ENCODE assay signal across 17 cellular contexts in genomic region chr11:1639666-1640065, GRCh38. TPM values are rescaled to one million over a fixed set of nuclear protein-coding genes. Genes with fewer than 3 reads are reported as not detected.
DNase-seq lines count a peak whose midpoint lies in the region; ATAC-seq, FAIRE-seq and TF ChIP-seq lines count a peak whose summit lies in the region.
"Had no signal": no experiment of that assay in that cellular context is flagged by ENCODE, and none has a peak within 500 bp of the region (broad histone marks: within the 10 kb centered on the region; RNA-seq: fewer than 3 reads in every experiment).

No MANE protein-coding gene starts in this region.

- H3K4me2 ChIP-seq in A549 (no peak overlapping the region), osteoblast (ENCODE audit: insufficient read depth, low read length) (no peak overlapping the region)

- no peaks in the 10 kb centered on the region for H3K4me1 ChIP-seq in A549
- no peaks in the 10 kb centered on the region for H3K4me1 ChIP-seq in osteoblast (ENCODE audit: insufficient read depth, low read length)

- CTCF ChIA-PET in A549 (lab: Yijun Ruan, JAX), result interaction anchor here (0.6 to 6.3 kb wide), 29 partner anchors 9 to 908 kb away, joined by 3 to 57 read pairs (median 4); partner anchors contain the start of genes KRTAP5-5, SYT8 and TNNI2

- peaks cover 22% of the 10 kb centered on the region for H3K27me3 Mint-ChIP-seq in activated T-helper 17 cell treated with anti-CD3 and anti-CD28 coated beads, Interleukin-2, amount 50 U/mL, for 72 hours

- H3K79me2 ChIP-seq in osteoblast (ENCODE audit: insufficient read depth, low read length), result no peaks in the 10 kb centered on the region

- H3K27ac ChIP-seq in A549 (no peak overlapping the region), VCaP (peak overlapping the region; percentile 37; the same call in 1 of the 2 replicates), osteoblast (ENCODE audit: low read depth, low read length) (no peak overlapping the region)
- H3K27ac ChIP-seq: C4-2B had no signal

- no peaks in the 10 kb centered on the region for H3K9me3 Mint-ChIP-seq in activated T-helper 17 cell treated with anti-CD3 and anti-CD28 coated beads, Interleukin-2, amount 50 U/mL, for 72 hours
- H3K9me3 Mint-ChIP-seq: CD8-positive, alpha-beta memory T cell; T-cell had no signal

- FAIRE-seq in A549 (lab: Jason Lieb, UNC), result no peak
- FAIRE-seq: H54 had no signal

- TF ChIP-seq CTCF in A549 (IDR thresholded peaks at IDR 0.05), result no peak
- TF ChIP-seq CTCF in VCaP (conservative IDR thresholded peaks at IDR 0.05), result no peak
- no peak for TF ChIP-seq CTCF in osteoblast (IDR thresholded peaks at IDR 0.05; ENCODE audit: extremely low read depth, low read depth, low read length)

- no peaks in the 10 kb centered on the region for H3K36me3 Mint-ChIP-seq in activated T-helper 17 cell treated with anti-CD3 and anti-CD28 coated beads, Interleukin-2, amount 50 U/mL, for 72 hours (ENCODE audit: low read depth)
- H3K36me3 Mint-ChIP-seq: CD8-positive, alpha-beta memory T cell; T-cell had no signal

- H3K27me3 ChIP-seq in osteoblast (ENCODE audit: insufficient read depth, low read length), result peaks cover 10% of the 10 kb centered on the region

- no peaks in the 10 kb centered on the region for H3K36me3 ChIP-seq in osteoblast (ENCODE audit: insufficient read depth, low read length)

- no peak overlapping the region for H3K27ac Mint-ChIP-seq in activated T-helper 17 cell treated with anti-CD3 and anti-CD28 coated beads, Interleukin-2, amount 50 U/mL, for 72 hours

- no peak for TF ChIP-seq POLR2A in A549 (IDR thresholded peaks at IDR 0.05; ENCODE audit: low read length)

- DNase-seq in NCI-H146 (lab: John Stamatoyannopoulos, UW) (peak; percentile 50), NCI-H146 treated with DMSO at 0.1 percent for 48 hours (lab: John Stamatoyannopoulos, UW; ENCODE audit: unreplicated experiment) (no peak), A549 (ENCODE audit: low read depth in 1 of 2, low spot score in 1 of 2) (no peak), osteoblast (ENCODE audit: insufficient read length, low spot score, missing footprints) (peak; percentile 27), NCI-H510A treated with DMSO at 0.1 percent for 48 hours (lab: John Stamatoyannopoulos, UW) (no peak)
- DNase-seq: NCI-H446 treated with DMSO at 0.1 percent for 48 hours, SIG-M5 had no signal

- H4K20me1 ChIP-seq in osteoblast (ENCODE audit: insufficient read depth, low read length), result no peaks in the 10 kb centered on the region

- H2AFZ ChIP-seq in osteoblast (ENCODE audit: low read length), result no peak overlapping the region

- H3K9me3 ChIP-seq in A549 (no peaks in the 10 kb centered on the region), osteoblast (ENCODE audit: low read depth, low read length) (no peaks in the 10 kb centered on the region)

- H3K4me3 ChIP-seq in A549 (no peak overlapping the region), osteoblast (ENCODE audit: insufficient read depth, low read length) (no peak overlapping the region)

- POLR2A ChIA-PET in A549 (lab: Yijun Ruan, JAX), result no interaction called here

- H3K4me3 Mint-ChIP-seq in activated T-helper 17 cell treated with anti-CD3 and anti-CD28 coated beads, Interleukin-2, amount 50 U/mL, for 72 hours, result no peak overlapping the region
- H3K4me3 Mint-ChIP-seq: T-cell had no signal

- 45% methylated on average over 15 of the region's 15 CpGs for WGBS in A549 (ENCODE audit: missing lambda C conversion rate)

- no peak for TF ChIP-seq EP300 in A549 (IDR thresholded peaks at IDR 0.05)

- no peak for TF ChIP-seq RAD21 in A549 (conservative IDR thresholded peaks at IDR 0.05 in 1 of 2, IDR thresholded peaks at IDR 0.05 in 1 of 2)

- ATAC-seq in A549, result peak; percentile 4 to 26; a peak in 3 of 6 replicates
- ATAC-seq in activated T-helper 17 cell treated with anti-CD3 and anti-CD28 coated beads, Interleukin-2, amount 50 U/mL, for 72 hours (replicated peaks), result no peak

- H3K4me1 Mint-ChIP-seq in activated T-helper 17 cell treated with anti-CD3 and anti-CD28 coated beads, Interleukin-2, amount 50 U/mL, for 72 hours, result no peaks in the 10 kb centered on the region

TF ChIP-seq in A549, 52 proteins besides CTCF, POLR2A, EP300 and RAD21:
- TF ChIP-seq RARB (CRISPR knock-in tag; IDR thresholded peaks at IDR 0.05), result no peak
- no peak for TF ChIP-seq CBX8 (IDR thresholded peaks at IDR 0.05)
- TF ChIP-seq TFCP2L1 (CRISPR knock-in tag; IDR thresholded peaks at IDR 0.05), result no peak
- TF ChIP-seq EHF (CRISPR knock-in tag; IDR thresholded peaks at IDR 0.05), result no peak
- no peak for TF ChIP-seq KDM5A (IDR thresholded peaks at IDR 0.05)
- TF ChIP-seq MYC (IDR thresholded peaks at IDR 0.05; ENCODE audit: borderline replicate concordance, low read length), result no peak
- TF ChIP-seq RCOR1 (IDR thresholded peaks at IDR 0.05; ENCODE audit: low read depth, low read length), result no peak
- TF ChIP-seq SMC3 (IDR thresholded peaks at IDR 0.05), result no peak
- TF ChIP-seq TP53 (CRISPR knock-in tag; IDR thresholded peaks at IDR 0.05), result no peak
- no peak for TF ChIP-seq PHF8 (IDR thresholded peaks at IDR 0.05; ENCODE audit: borderline replicate concordance, low read depth)
- TF ChIP-seq, protein P1, sequence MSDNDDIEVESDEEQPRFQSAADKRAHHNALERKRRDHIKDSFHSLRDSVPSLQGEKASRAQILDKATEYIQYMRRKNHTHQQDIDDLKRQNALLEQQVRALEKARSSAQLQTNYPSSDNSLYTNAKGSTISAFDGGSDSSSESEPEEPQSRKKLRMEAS (IDR thresholded peaks at IDR 0.05), result no peak
- TF ChIP-seq, protein P2, sequence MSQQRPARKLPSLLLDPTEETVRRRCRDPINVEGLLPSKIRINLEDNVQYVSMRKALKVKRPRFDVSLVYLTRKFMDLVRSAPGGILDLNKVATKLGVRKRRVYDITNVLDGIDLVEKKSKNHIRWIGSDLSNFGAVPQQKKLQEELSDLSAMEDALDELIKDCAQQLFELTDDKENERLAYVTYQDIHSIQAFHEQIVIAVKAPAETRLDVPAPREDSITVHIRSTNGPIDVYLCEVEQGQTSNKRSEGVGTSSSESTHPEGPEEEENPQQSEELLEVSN (IDR thresholded peaks at IDR 0.05; ENCODE audit: borderline replicate concordance, low read depth), result no peak
- no peak for TF ChIP-seq FOXS1 (CRISPR knock-in tag; IDR thresholded peaks at IDR 0.05)
- no peak for TF ChIP-seq CBX2 (IDR thresholded peaks at IDR 0.05; ENCODE audit: borderline replicate concordance, low read depth)
- no peak for TF ChIP-seq SREBF2 (IDR thresholded peaks at IDR 0.05)
- no peak for TF ChIP-seq KDM1A (IDR thresholded peaks at IDR 0.05; ENCODE audit: low read depth)
- no peak for TF ChIP-seq HOXB5 (CRISPR knock-in tag; IDR thresholded peaks at IDR 0.05)
- no peak for TF ChIP-seq HOXA7 (CRISPR knock-in tag; IDR thresholded peaks at IDR 0.05)
- no peak for TF ChIP-seq HEYL (CRISPR knock-in tag; IDR thresholded peaks at IDR 0.05)
TF ChIP-seq in A549: peak in this region for 0.

RNA-seq across cellular contexts. Expression of gene KRTAP5-5, which starts 10.1 kb away (rescaled TPM):
- not detected in 2 replicates for polyA plus RNA-seq in A549 (2011; rRNA removed)
- polyA plus RNA-seq in A549 (2012; cell fraction: cytosol; rRNA removed), result not detected in 2 replicates
- not detected in 2 replicates for polyA plus RNA-seq in A549 (2012; cell fraction: nucleus; rRNA removed)
- polyA plus RNA-seq in A549 (2017; fragmentation: RNase III; extraction: RNeasy Plus Mini Kit Qiagen cat#74134 plus additional on column Dnase treatment), result not detected in 3 replicates
- not detected in 2 replicates for polyA minus RNA-seq in A549 (2011; rRNA and poly(A)+ RNA removed)
- not detected in 2 replicates for total RNA-seq in osteoblast
- total RNA-seq in activated T-helper 17 cell treated with anti-CD3 and anti-CD28 coated beads, Interleukin-2, amount 50 U/mL, for 72 hours, result not detected
- total RNA-seq: Calu3; CD8-positive, alpha-beta memory T cell; G401; RPMI7951; T-cell had no signal
- polyA plus RNA-seq: AG04450; CD8-positive, alpha-beta memory T cell had no signal

RNA-seq across cellular contexts. Expression of gene KRTAP5-4, which starts 17.7 kb away (rescaled TPM):
- not detected in 2 replicates for polyA plus RNA-seq in A549 (2011; rRNA removed)
- not detected in 2 replicates for polyA plus RNA-seq in A549 (2012; cell fraction: cytosol; rRNA removed)
- not detected in 2 replicates for polyA plus RNA-seq in A549 (2012; cell fraction: nucleus; rRNA removed)
- not detected in 3 replicates for polyA plus RNA-seq in A549 (2017; fragmentation: RNase III; extraction: RNeasy Plus Mini Kit Qiagen cat#74134 plus additional on column Dnase treatment)
- polyA minus RNA-seq in A549 (2011; rRNA and poly(A)+ RNA removed), result not detected in 2 replicates
- total RNA-seq in osteoblast, result not detected in 2 replicates
- not detected for total RNA-seq in activated T-helper 17 cell treated with anti-CD3 and anti-CD28 coated beads, Interleukin-2, amount 50 U/mL, for 72 hours
- total RNA-seq: Calu3; CD8-positive, alpha-beta memory T cell; G401; RPMI7951; T-cell had no signal
- polyA plus RNA-seq: AG04450; CD8-positive, alpha-beta memory T cell had no signal

RNA-seq across cellular contexts. Expression of gene KRTAP5-3, which starts 31.4 kb away (rescaled TPM):
- polyA plus RNA-seq in A549 (2011; rRNA removed) (not detected in 2 replicates), A549 (2017; fragmentation: RNase III; extraction: RNeasy Plus Mini Kit Qiagen cat#74134 plus additional on column Dnase treatment) (not detected in 3 replicates)
- not detected in 2 replicates for polyA plus RNA-seq in A549 (2012; cell fraction: cytosol; rRNA removed)
- polyA plus RNA-seq in A549 (2012; cell fraction: nucleus; rRNA removed), result not detected in 2 replicates
- not detected in 2 replicates for polyA minus RNA-seq in A549 (2011; rRNA and poly(A)+ RNA removed)
- total RNA-seq in osteoblast, result not detected in 2 replicates
- not detected for total RNA-seq in activated T-helper 17 cell treated with anti-CD3 and anti-CD28 coated beads, Interleukin-2, amount 50 U/mL, for 72 hours
- total RNA-seq: Calu3; CD8-positive, alpha-beta memory T cell; G401; RPMI7951; T-cell had no signal
- polyA plus RNA-seq: AG04450; CD8-positive, alpha-beta memory T cell had no signal

RNA-seq across cellular contexts. Expression of gene KRTAP5-2, which starts 41.6 kb away (rescaled TPM):
- polyA plus RNA-seq in A549 (2011; rRNA removed) (not detected in 2 replicates), A549 (2017; fragmentation: RNase III; extraction: RNeasy Plus Mini Kit Qiagen cat#74134 plus additional on column Dnase treatment) (not detected in 3 replicates)
- not detected in 2 replicates for polyA plus RNA-seq in A549 (2012; cell fraction: cytosol; rRNA removed)
- polyA plus RNA-seq in A549 (2012; cell fraction: nucleus; rRNA removed), result 0.05 TPM in 1 of 2 replicates, not detected in the other
- not detected in 2 replicates for polyA minus RNA-seq in A549 (2011; rRNA and poly(A)+ RNA removed)
- not detected in 2 replicates for total RNA-seq in osteoblast
- total RNA-seq in activated T-helper 17 cell treated with anti-CD3 and anti-CD28 coated beads, Interleukin-2, amount 50 U/mL, for 72 hours, result not detected
- total RNA-seq: Calu3; CD8-positive, alpha-beta memory T cell; G401; RPMI7951; T-cell had no signal
- polyA plus RNA-seq: AG04450 had no signal

RNA-seq across cellular contexts. Expression of gene KRTAP5-1, which starts 54.6 kb away (rescaled TPM):
- polyA plus RNA-seq in A549 (2011; rRNA removed) (not detected in 2 replicates), A549 (2017; fragmentation: RNase III; extraction: RNeasy Plus Mini Kit Qiagen cat#74134 plus additional on column Dnase treatment) (not detected in 3 replicates)
- polyA plus RNA-seq in A549 (2012; cell fraction: cytosol; rRNA removed), result not detected in 2 replicates
- not detected in 2 replicates for polyA plus RNA-seq in A549 (2012; cell fraction: nucleus; rRNA removed)
- not detected in 2 replicates for polyA minus RNA-seq in A549 (2011; rRNA and poly(A)+ RNA removed)
- not detected in 2 replicates for total RNA-seq in osteoblast
- total RNA-seq in activated T-helper 17 cell treated with anti-CD3 and anti-CD28 coated beads, Interleukin-2, amount 50 U/mL, for 72 hours, result not detected
- total RNA-seq: Calu3; CD8-positive, alpha-beta memory T cell; G401; RPMI7951; T-cell had no signal
- polyA plus RNA-seq: AG04450; CD8-positive, alpha-beta memory T cell had no signal

Comparison
In these comparisons a context has a peak if more than half of its experiments do, and no peak if none do; other contexts are left out.
1. DNase-seq: peak in NCI-H146 (single experiment) and osteoblast (single experiment); none in NCI-H146 treated with DMSO at 0.1 percent for 48 hours (single experiment), A549 (0 of 2) and NCI-H510A treated with DMSO at 0.1 percent for 48 hours (single experiment).